1 cellular context compared by ENCODE assay signal in genomic region chr2:133811409-133812125, GRCh38.
TF ChIP-seq lines count a peak whose summit lies in the region.

No MANE protein-coding gene starts in this region.

TF ChIP-seq in GM12878, 131 proteins besides CTCF, POLR2A, EP300 and RAD21 (continued from another document):
- 0 out of 2 replicates have a peak, but pooled peaks have one; percentile 19 for TF ChIP-seq RELB (IDR thresholded peaks at IDR 0.05; ENCODE audit: low read depth)
- peak; percentile 55; the same call in 1 of the 2 replicates for TF ChIP-seq SPI1 (IDR thresholded peaks at IDR 0.05; ENCODE audit: borderline replicate concordance, insufficient read depth, low read depth, low read length)
- peak; percentile 39 to 63; a peak in 3 of 4 replicates for TF ChIP-seq IKZF2 (IDR thresholded peaks at IDR 0.05)
TF ChIP-seq in GM12878: peak in this region for 3.
